In the genomic region with DNA sequence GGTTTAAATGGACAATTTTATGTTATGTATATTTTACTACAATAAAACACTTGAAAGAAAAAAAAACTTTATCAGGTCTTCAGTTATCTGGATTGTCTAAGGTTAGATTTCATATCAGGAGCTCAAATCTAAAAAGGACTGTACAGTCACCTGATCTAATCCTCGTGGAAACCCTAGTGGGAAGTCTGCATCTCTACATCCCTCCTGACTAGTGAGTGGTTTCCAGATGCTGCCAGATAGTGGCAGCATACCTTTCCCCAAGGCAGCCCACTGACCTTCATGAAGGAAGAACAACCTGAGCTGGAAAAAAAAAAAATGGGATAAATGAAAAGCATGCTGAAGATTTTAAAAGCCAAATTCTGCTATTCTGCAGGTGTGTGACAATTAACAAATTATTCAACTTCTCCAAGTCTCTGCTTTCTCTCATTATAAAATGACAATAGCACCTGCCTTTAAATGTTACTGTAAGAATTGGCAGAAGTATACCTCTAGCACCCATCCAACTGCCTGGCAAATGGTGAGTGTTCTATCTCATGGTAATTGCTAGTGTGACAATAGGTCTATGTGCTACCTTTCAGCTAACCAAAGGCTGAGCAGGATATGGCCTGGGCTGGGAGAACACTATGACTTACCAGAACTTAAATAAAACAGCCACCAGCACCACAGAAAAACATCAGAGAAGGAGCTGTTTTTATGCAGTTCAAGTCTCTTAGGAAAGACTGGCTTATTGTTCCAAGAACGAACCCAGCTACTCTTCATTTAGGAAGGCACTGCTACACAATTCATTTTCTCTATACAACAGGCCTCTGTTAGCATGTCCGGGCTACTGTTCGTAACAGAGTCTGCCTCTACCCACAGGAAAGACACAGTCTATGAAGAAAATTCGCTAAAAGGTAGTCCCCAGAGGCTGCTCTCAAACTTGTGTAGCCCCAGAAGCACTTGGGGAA, we compare ENCODE assay signal across 15 cellular contexts. TPM values are rescaled to one million over a fixed set of nuclear protein-coding genes. Genes with fewer than 3 reads are reported as not detected.
DNase-seq lines count a peak whose midpoint lies in the region; ATAC-seq, FAIRE-seq and TF ChIP-seq lines count a peak whose summit lies in the region.
"Had no signal": no experiment of that assay in that cellular context is flagged by ENCODE, and none has a peak within 500 bp of the region (broad histone marks: within the 10 kb centered on the region; RNA-seq: fewer than 3 reads in every experiment).

No MANE protein-coding gene starts in this region.

- no peak for ATAC-seq in left cardiac atrium
- ATAC-seq in foreskin keratinocyte: peak; percentile 24
- ATAC-seq: left lung had no signal

- TF ChIP-seq POLR2A in thyroid gland (IDR thresholded peaks at IDR 0.05): no peak

- H3K27ac ChIP-seq in left ventricle myocardium inferior (replicated peaks) (peak overlapping the region; percentile 63), foreskin keratinocyte (no peak overlapping the region), thyroid gland (peak overlapping the region; percentile 4 to 42 (median 32)), WERI-Rb-1 (no peak overlapping the region)
- H3K27ac ChIP-seq: left lung, parathyroid adenoma had no signal

- H3K9me3 ChIP-seq in left ventricle myocardium inferior (replicated peaks) (peaks cover 10% of the 10 kb centered on the region), thyroid gland (no peaks in the 10 kb centered on the region), WERI-Rb-1 (ENCODE audit: severe bottlenecking) (peaks cover 8% of the 10 kb centered on the region)
- H3K9me3 ChIP-seq: BE2C, left lung had no signal

- in situ Hi-C loops in SK-MEL-5 (cut with HindIII; ENCODE audit: low pct_unique_long_range_greater_than_20kb, low sequenced_read_pairs): no loop called here

- no peak for TF ChIP-seq CTCF in left ventricle myocardium inferior (IDR thresholded peaks at IDR 0.05; ENCODE audit: borderline replicate concordance)
- no peak for TF ChIP-seq CTCF in foreskin keratinocyte (conservative IDR thresholded peaks at IDR 0.05)
- TF ChIP-seq CTCF in thyroid gland (IDR thresholded peaks at IDR 0.05): no peak
- TF ChIP-seq CTCF in WERI-Rb-1 (IDR thresholded peaks at IDR 0.05; ENCODE audit: low read depth, low read length): no peak
- TF ChIP-seq CTCF in D721Med (IDR thresholded peaks at IDR 0.05; ENCODE audit: insufficient read depth, missing control alignments): no peak

- H3K4me1 ChIP-seq in left ventricle myocardium inferior: peaks cover 56% of the 10 kb centered on the region
- no peaks in the 10 kb centered on the region for H3K4me1 ChIP-seq in foreskin keratinocyte
- peaks cover 25 to 29% of the 10 kb centered on the region in 2 donors for H3K4me1 ChIP-seq in thyroid gland
- H3K4me1 ChIP-seq: BE2C, parathyroid adenoma had no signal

- DNase-seq in left ventricle myocardium inferior (no peak), left cardiac atrium (no peak), SK-MEL-5 (ENCODE audit: low read depth, low spot score) (peak; percentile 86), foreskin keratinocyte (no peak), thyroid gland (no peak), frontal cortex (ENCODE audit: low spot score in 2 of 2) (no peak), WERI-Rb-1 (no peak), D721Med (ENCODE audit: insufficient read length, low spot score) (no peak)
- DNase-seq: amniotic stem cell, BE2C, left lung, NCI-H2081, OCI-M1, T1000 had no signal

- WGBS in thyroid gland, 2 donors: 67 to 73% methylated on average over 5 of the region's 5 CpGs

- intact Hi-C loops in left ventricle myocardium inferior (cut with micrococcal nuclease) (loop anchor here (5.0 kb wide), 1 partner anchor 108 kb away; the partner anchor contains the start of gene RNU4ATAC), left cardiac atrium (cut with DNase I) (no loop called here), thyroid gland (cut with DNase I) (no loop called here)

- H3K4me3 ChIP-seq in left ventricle myocardium inferior (no peak overlapping the region), thyroid gland (replicated peaks in 1 of 3) (no peak overlapping the region), WERI-Rb-1 (ENCODE audit: low read depth, low read length) (no peak overlapping the region)
- H3K4me3 ChIP-seq: left lung had no signal

- peaks cover 7% of the 10 kb centered on the region for H3K36me3 ChIP-seq in left ventricle myocardium inferior
- H3K36me3 ChIP-seq in thyroid gland: no peaks in the 10 kb centered on the region
- H3K36me3 ChIP-seq in WERI-Rb-1: peaks cover 3% of the 10 kb centered on the region
- H3K36me3 ChIP-seq: BE2C, left lung had no signal

- H3K27me3 ChIP-seq in left ventricle myocardium inferior (ENCODE audit: low read depth): no peaks in the 10 kb centered on the region
- H3K27me3 ChIP-seq in foreskin keratinocyte: no peaks in the 10 kb centered on the region
- H3K27me3 ChIP-seq in thyroid gland: no peaks in the 10 kb centered on the region
- no peaks in the 10 kb centered on the region for H3K27me3 ChIP-seq in WERI-Rb-1 (ENCODE audit: insufficient read depth, low read depth, severe bottlenecking)
- H3K27me3 ChIP-seq: BE2C, left lung had no signal

- FAIRE-seq in frontal cortex (lab: Jason Lieb, UNC): no peak
- FAIRE-seq in D721Med (lab: Jason Lieb, UNC): no peak

RNA-seq across cellular contexts. Expression of gene CLASP1, which starts 8.6 kb away (rescaled TPM):
- total RNA-seq in left ventricle myocardium inferior: 60.1 TPM
- 10 to 100 TPM; 46.0 to 48.2 TPM for total RNA-seq in left cardiac atrium
- total RNA-seq in SK-MEL-5 (2014; rRNA removed; shearing (Covaris generic)): 27.0 and 31.2 TPM in 2 replicates
- polyA plus RNA-seq in SK-MEL-5 (2015; cell fraction: cytosol; rRNA removed): 25.4 and 44.4 TPM in 2 replicates
- 62.4 and 70.5 TPM in 2 replicates for polyA plus RNA-seq in SK-MEL-5 (2015; cell fraction: nucleus; rRNA removed)
- 44.6 and 47.6 TPM in 2 replicates for total RNA-seq in foreskin keratinocyte
- 5.1 and 5.9 TPM in 2 replicates for polyA plus RNA-seq in foreskin keratinocyte
- total RNA-seq in thyroid gland: 100 to 1,000 TPM in 2 of 4 donors, 10 to 100 TPM in 2; 69.3 to 110 (median 98.3) TPM
- total RNA-seq in frontal cortex: 129 TPM

Comparison
In these comparisons a context has a peak if more than half of its experiments do, and no peak if none do; other contexts are left out.
1. H3K27ac ChIP-seq: peak in left ventricle myocardium inferior (single experiment) and thyroid gland (3 of 3); none in foreskin keratinocyte (single experiment) and WERI-Rb-1 (single experiment).